ENCODE assay signal across 27 cellular contexts in the genomic region with DNA sequence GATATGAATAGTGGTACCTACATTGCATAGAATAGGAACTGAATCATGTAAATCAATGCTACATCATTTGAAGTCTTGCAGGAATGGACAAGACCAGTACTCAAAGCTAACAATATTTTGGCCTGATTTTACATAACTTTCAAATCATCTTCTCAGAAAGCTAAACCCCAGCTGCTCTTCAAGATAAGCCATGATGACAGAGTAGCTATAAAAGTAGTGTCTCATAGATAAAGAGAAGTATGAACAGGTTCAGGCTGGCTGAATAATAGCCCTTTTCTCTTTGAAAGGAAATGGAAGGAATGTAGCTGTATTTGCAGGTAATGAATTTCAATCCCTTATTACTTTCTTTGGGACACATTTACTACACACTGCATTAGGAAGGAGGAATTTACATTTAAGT. TPM values are rescaled to one million over a fixed set of nuclear protein-coding genes. Genes with fewer than 3 reads are reported as not detected.
"Had no signal": no experiment of that assay in that cellular context is flagged by ENCODE, and none has a peak within 500 bp of the region (broad histone marks: within the 10 kb centered on the region; RNA-seq: fewer than 3 reads in every experiment).

No MANE protein-coding gene starts in this region.

- ATAC-seq: activated CD4-positive, CD25-positive, alpha-beta regulatory T cell treated with anti-CD3 and anti-CD28 coated beads, Interleukin-2, amount 50 U/mL, for 24 hours; activated CD8-positive, alpha-beta memory T cell treated with anti-CD3 and anti-CD28 coated beads, Interleukin-2, amount 10 ng/mL, durations not matched to agents 7 days and 5 days; body of pancreas; PC-3 had no signal

- H3K9me3 ChIP-seq: ascending aorta, body of pancreas had no signal

- FAIRE-seq: TTC549 had no signal

- H3K4me1 ChIP-seq: body of pancreas had no signal

- DNase-seq: activated CD4-positive, alpha-beta T cell treated with anti-CD3 and anti-CD28 coated beads for 4 hours; activated CD8-positive, alpha-beta memory T cell treated with anti-CD3 and anti-CD28 coated beads, Interleukin-2, amount 10 ng/mL, durations not matched to agents 7 days and 5 days; activated effector memory CD4-positive, alpha-beta T cell treated with Interleukin-2 at 50 U/mL for 16 hours; activated naive CD4-positive, alpha-beta T cell; activated T-cell treated with anti-CD3 and anti-CD28 coated beads, Interleukin-2, amount 50 U/mL, for 24 hours; amniotic stem cell; body of pancreas; Kasumi-1; KBM-7; NCI-H1105 treated with DMSO at 0.1 percent for 48 hours; NCI-H1436 treated with DMSO at 0.1 percent for 48 hours; NCI-H187; NCI-H2081; NCI-H510A treated with DMSO at 0.1 percent for 48 hours; NCI-H69; PC-3; SIG-M5; SW 1271; T-helper 2 cell; T1000 had no signal

- H3K27me3 ChIP-seq: ascending aorta, body of pancreas had no signal

- H3K4me3 Mint-ChIP-seq: activated CD8-positive, alpha-beta memory T cell treated with anti-CD3 and anti-CD28 coated beads, Interleukin-2, amount 10 ng/mL, durations not matched to agents 7 days and 5 days; activated naive CD4-positive, alpha-beta T cell treated with anti-CD3 and anti-CD28 coated beads, Interleukin-2, amount 50 U/mL, for 24 hours; activated T-cell treated with anti-CD3 and anti-CD28 coated beads, Interleukin-2, amount 50 U/mL, for 24 hours; activated T-helper 1 cell treated with anti-CD3 and anti-CD28 coated beads, Interleukin-12 subunit alpha, Interleukin-12 subunit beta, Interleukin-2, Interleukin-4 antibody, amounts not matched to agents 30 ng/mL and 10 ng/mL and 1 ng/mL, durations not matched to agents 14 hours and 24 hours and 36 hours; central memory CD8-positive, alpha-beta T cell had no signal

- H3K4me1 Mint-ChIP-seq: activated naive CD4-positive, alpha-beta T cell treated with anti-CD3 and anti-CD28 coated beads, Interleukin-2, amount 50 U/mL, for 24 hours; central memory CD8-positive, alpha-beta T cell had no signal

- H3K27me3 Mint-ChIP-seq: activated CD8-positive, alpha-beta memory T cell treated with anti-CD3 and anti-CD28 coated beads, Interleukin-2, amount 10 ng/mL, durations not matched to agents 7 days and 5 days; activated naive CD4-positive, alpha-beta T cell treated with anti-CD3 and anti-CD28 coated beads, Interleukin-2, amount 50 U/mL, for 24 hours; activated T-cell treated with anti-CD3 and anti-CD28 coated beads, Interleukin-2, amount 50 U/mL, for 24 hours; central memory CD8-positive, alpha-beta T cell had no signal

- H3K9me3 Mint-ChIP-seq: activated naive CD4-positive, alpha-beta T cell treated with anti-CD3 and anti-CD28 coated beads, Interleukin-2, amount 50 U/mL, for 24 hours; activated T-cell treated with anti-CD3 and anti-CD28 coated beads, Interleukin-2, amount 50 U/mL, for 24 hours; activated T-helper 1 cell treated with anti-CD3 and anti-CD28 coated beads, Interleukin-12 subunit alpha, Interleukin-12 subunit beta, Interleukin-2, Interleukin-4 antibody, amounts not matched to agents 30 ng/mL and 10 ng/mL and 1 ng/mL, durations not matched to agents 14 hours and 24 hours and 36 hours had no signal

- H3K27ac ChIP-seq: ascending aorta, body of pancreas, SK-N-MC had no signal

- H3K27ac Mint-ChIP-seq: activated CD8-positive, alpha-beta memory T cell treated with anti-CD3 and anti-CD28 coated beads, Interleukin-2, amount 10 ng/mL, durations not matched to agents 7 days and 5 days; activated naive CD4-positive, alpha-beta T cell treated with anti-CD3 and anti-CD28 coated beads, Interleukin-2, amount 50 U/mL, for 24 hours; activated T-cell treated with anti-CD3 and anti-CD28 coated beads, Interleukin-2, amount 50 U/mL, for 24 hours; activated T-helper 1 cell treated with anti-CD3 and anti-CD28 coated beads, Interleukin-12 subunit alpha, Interleukin-12 subunit beta, Interleukin-2, Interleukin-4 antibody, amounts not matched to agents 30 ng/mL and 10 ng/mL and 1 ng/mL, durations not matched to agents 14 hours and 24 hours and 36 hours had no signal

- H3K36me3 ChIP-seq: ascending aorta had no signal

- H3K4me3 ChIP-seq: ascending aorta, body of pancreas, SK-N-MC had no signal

RNA-seq across cellular contexts. Expression of gene TSPYL6, which starts 28.2 kb away (rescaled TPM):
- total RNA-seq: activated CD8-positive, alpha-beta memory T cell treated with anti-CD3 and anti-CD28 coated beads, Interleukin-2, amount 10 ng/mL, durations not matched to agents 7 days and 5 days; activated T-helper 1 cell treated with anti-CD3 and anti-CD28 coated beads, Interleukin-12 subunit alpha, Interleukin-12 subunit beta, Interleukin-2, Interleukin-4 antibody, amounts not matched to agents 30 ng/mL and 10 ng/mL and 1 ng/mL, durations not matched to agents 14 hours and 24 hours and 36 hours; ascending aorta; body of pancreas; PC-3 had no signal
